Comparison of ENCODE assay signal across 9 cellular contexts in the genomic region with DNA sequence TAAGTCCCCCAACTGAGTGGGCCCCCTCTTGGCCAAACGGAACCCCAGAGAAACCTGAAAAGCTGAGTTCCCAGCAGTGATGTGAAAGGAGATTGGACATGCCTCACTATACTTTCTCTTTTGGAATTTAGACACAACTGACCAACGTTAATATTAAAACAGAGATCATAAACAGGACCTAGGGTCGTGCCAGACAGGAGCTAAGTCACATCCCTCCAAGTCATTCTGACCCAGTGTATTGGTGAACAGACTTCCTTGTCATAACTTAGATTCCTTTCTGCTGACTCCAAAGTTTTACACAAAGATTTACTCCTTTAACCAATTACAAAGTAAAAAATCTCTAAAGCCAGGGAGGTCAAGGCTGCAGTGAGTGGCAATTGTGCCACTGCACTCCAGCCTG. TPM values are rescaled to one million over a fixed set of nuclear protein-coding genes. Genes with fewer than 3 reads are reported as not detected.
DNase-seq lines count a peak whose midpoint lies in the region; ATAC-seq and TF ChIP-seq lines count a peak whose summit lies in the region.
"Had no signal": no experiment of that assay in that cellular context is flagged by ENCODE, and none has a peak within 500 bp of the region (broad histone marks: within the 10 kb centered on the region; RNA-seq: fewer than 3 reads in every experiment).

No MANE protein-coding gene starts in this region.

- H3K36me3 ChIP-seq in psoas muscle (ENCODE audit: insufficient read depth in 1 of 2, low read depth in 1 of 2): peaks cover 4 to 14% of the 10 kb centered on the region in 2 donors

- H3K36me3 Mint-ChIP-seq in central memory CD8-positive, alpha-beta T cell (ENCODE audit: insufficient read depth): peaks cover 29% of the 10 kb centered on the region
- peaks cover 39% of the 10 kb centered on the region for H3K36me3 Mint-ChIP-seq in natural killer cell treated with Interleukin-12 subunit alpha and Interleukin-12 subunit beta and Interleukin-15 and Interleukin-18, amount 100 ng/mL, for 72 hours

- WGBS in psoas muscle, 3 donors: 50 to 67% (median 58%) methylated on average over 3 of the region's 3 CpGs

- TF ChIP-seq CTCF in omental fat pad (IDR thresholded peaks at IDR 0.05) (no peak), psoas muscle (IDR thresholded peaks at IDR 0.05) (no peak)

- no peaks in the 10 kb centered on the region for H3K27me3 Mint-ChIP-seq in central memory CD8-positive, alpha-beta T cell
- no peaks in the 10 kb centered on the region for H3K27me3 Mint-ChIP-seq in natural killer cell treated with Interleukin-12 subunit alpha and Interleukin-12 subunit beta and Interleukin-15 and Interleukin-18, amount 100 ng/mL, for 72 hours

- H3K27ac ChIP-seq in psoas muscle: no peak overlapping the region
- H3K27ac ChIP-seq: heart left ventricle had no signal

- no peaks in the 10 kb centered on the region for H3K27me3 ChIP-seq in psoas muscle (ENCODE audit: insufficient read depth in 3 of 3, low read length in 2 of 3)
- H3K27me3 ChIP-seq: heart left ventricle had no signal

- peak overlapping the region; percentile 91 for H3K27ac Mint-ChIP-seq in central memory CD8-positive, alpha-beta T cell (ENCODE audit: low read depth)
- peak overlapping the region; percentile 91 to 94 for H3K27ac Mint-ChIP-seq in natural killer cell treated with Interleukin-12 subunit alpha and Interleukin-12 subunit beta and Interleukin-15 and Interleukin-18, amount 100 ng/mL, for 72 hours

- no peaks in the 10 kb centered on the region for H3K9me3 Mint-ChIP-seq in central memory CD8-positive, alpha-beta T cell
- no peaks in the 10 kb centered on the region for H3K9me3 Mint-ChIP-seq in natural killer cell treated with Interleukin-12 subunit alpha and Interleukin-12 subunit beta and Interleukin-15 and Interleukin-18, amount 100 ng/mL, for 72 hours

- DNase-seq in GM03348 (ENCODE audit: low spot score) (peak; percentile 78), LoVo (ENCODE audit: low spot score) (peak; percentile 25), NCI-H2196 treated with DMSO at 0.1 percent for 48 hours (lab: John Stamatoyannopoulos, UW; ENCODE audit: unreplicated experiment) (no peak), omental fat pad (ENCODE audit: low spot score) (no peak), psoas muscle (no peak)
- no peak for DNase-seq in central memory CD8-positive, alpha-beta T cell (ENCODE audit: low spot score in 2 of 2)
- DNase-seq in natural killer cell treated with Interleukin-12 subunit alpha and Interleukin-12 subunit beta and Interleukin-15 and Interleukin-18, amount 100 ng/mL, for 72 hours (ENCODE audit: low spot score): no peak
- DNase-seq: heart left ventricle had no signal

- H3K4me1 Mint-ChIP-seq in central memory CD8-positive, alpha-beta T cell: peaks cover 53% of the 10 kb centered on the region
- H3K4me1 Mint-ChIP-seq in natural killer cell treated with Interleukin-12 subunit alpha and Interleukin-12 subunit beta and Interleukin-15 and Interleukin-18, amount 100 ng/mL, for 72 hours (ENCODE audit: low read depth in 2 of 2): peaks cover 59 to 65% of the 10 kb centered on the region in 2 donors

- intact Hi-C loops in psoas muscle (cut with DNase I): no loop called here

- no peaks in the 10 kb centered on the region for H3K9me3 ChIP-seq in psoas muscle
- H3K9me3 ChIP-seq: heart left ventricle had no signal

- ATAC-seq in central memory CD8-positive, alpha-beta T cell (replicated peaks; ENCODE audit: extremely low read depth, poor library complexity, severe bottlenecking): no peak
- no peak for ATAC-seq in natural killer cell treated with Interleukin-12 subunit alpha and Interleukin-12 subunit beta and Interleukin-15 and Interleukin-18, amount 100 ng/mL, for 72 hours
- no peak for ATAC-seq in omental fat pad (ENCODE audit: low FRiP score)
- ATAC-seq in GM19328 (IDR thresholded peaks at IDR 0.05; ENCODE audit: unreplicated experiment): no peak
- ATAC-seq in psoas muscle: no peak
- ATAC-seq: heart left ventricle had no signal

- peaks cover 8% of the 10 kb centered on the region for H3K4me1 ChIP-seq in psoas muscle

- peak overlapping the region; percentile 38 for H3K4me3 Mint-ChIP-seq in central memory CD8-positive, alpha-beta T cell
- H3K4me3 Mint-ChIP-seq in natural killer cell treated with Interleukin-12 subunit alpha and Interleukin-12 subunit beta and Interleukin-15 and Interleukin-18, amount 100 ng/mL, for 72 hours: peak overlapping the region; percentile 78

- H3K4me3 ChIP-seq in psoas muscle: no peak overlapping the region
- H3K4me3 ChIP-seq: heart left ventricle had no signal

RNA-seq across cellular contexts. Expression of gene UXS1, which starts 46.9 kb away (rescaled TPM):
- total RNA-seq in natural killer cell treated with Interleukin-12 subunit alpha and Interleukin-12 subunit beta and Interleukin-15 and Interleukin-18, amount 100 ng/mL, for 72 hours: 100 to 1,000 TPM; 104 to 116 TPM
- total RNA-seq in omental fat pad (10 to 100 TPM; 29.2 to 79.4 (median 38.5) TPM), psoas muscle (10 to 100 TPM; 12.2 to 24.7 (median 21.1) TPM)
- polyA plus RNA-seq in psoas muscle: 10 to 100 TPM; 18.2 to 36.0 (median 28.9) TPM

Comparison
In these comparisons a context has a peak if more than half of its experiments do, and no peak if none do; other contexts are left out.
1. DNase-seq: peak in GM03348 (single experiment) and LoVo (single experiment); none in central memory CD8-positive, alpha-beta T cell (0 of 2), natural killer cell treated with Interleukin-12 subunit alpha and Interleukin-12 subunit beta and Interleukin-15 and Interleukin-18, amount 100 ng/mL, for 72 hours (single experiment), NCI-H2196 treated with DMSO at 0.1 percent for 48 hours (single experiment), omental fat pad (single experiment) and psoas muscle (0 of 2).